1 cellular context compared by ENCODE assay signal in the genomic region with DNA sequence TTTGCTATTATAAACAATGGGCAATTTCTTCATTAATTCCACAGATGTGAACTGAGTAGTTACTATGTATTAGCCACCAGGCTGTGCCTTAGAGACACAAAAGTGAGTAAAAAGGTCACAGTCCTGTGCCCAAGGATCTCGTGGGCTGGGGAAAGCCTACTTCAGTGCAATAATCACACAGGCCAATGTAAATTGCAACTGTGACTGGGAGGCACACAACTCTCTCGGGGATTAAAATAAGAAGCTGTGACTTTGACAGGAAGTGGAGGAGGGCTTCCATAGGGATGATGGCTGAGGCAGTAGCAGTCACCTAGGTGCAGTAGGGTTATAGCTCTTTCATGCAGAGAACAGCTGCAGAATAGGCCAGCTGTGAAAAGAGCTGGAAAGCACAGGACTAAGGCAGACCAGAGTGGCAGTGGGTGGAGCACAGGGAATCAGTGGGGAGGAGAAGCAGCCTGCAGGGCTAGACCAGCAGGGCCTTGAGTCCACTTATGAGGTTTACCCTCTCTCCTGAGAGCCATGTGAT.
TF ChIP-seq lines count a peak whose summit lies in the region.

No MANE protein-coding gene starts in this region.

TF ChIP-seq in GM23338, 12 proteins besides CTCF, POLR2A, EP300 and RAD21 (continued from another document):
- TF ChIP-seq ZNF462 (CRISPR knock-in tag; IDR thresholded peaks at IDR 0.05) (no peak), CREB1 (CRISPR knock-in tag; IDR thresholded peaks at IDR 0.05; ENCODE audit: low read depth) (no peak), EZH2 (IDR thresholded peaks at IDR 0.05; ENCODE audit: low read depth, unreplicated experiment) (no peak), NANOG (IDR thresholded peaks at IDR 0.05; ENCODE audit: borderline replicate concordance) (no peak)
- TF ChIP-seq, protein P1, sequence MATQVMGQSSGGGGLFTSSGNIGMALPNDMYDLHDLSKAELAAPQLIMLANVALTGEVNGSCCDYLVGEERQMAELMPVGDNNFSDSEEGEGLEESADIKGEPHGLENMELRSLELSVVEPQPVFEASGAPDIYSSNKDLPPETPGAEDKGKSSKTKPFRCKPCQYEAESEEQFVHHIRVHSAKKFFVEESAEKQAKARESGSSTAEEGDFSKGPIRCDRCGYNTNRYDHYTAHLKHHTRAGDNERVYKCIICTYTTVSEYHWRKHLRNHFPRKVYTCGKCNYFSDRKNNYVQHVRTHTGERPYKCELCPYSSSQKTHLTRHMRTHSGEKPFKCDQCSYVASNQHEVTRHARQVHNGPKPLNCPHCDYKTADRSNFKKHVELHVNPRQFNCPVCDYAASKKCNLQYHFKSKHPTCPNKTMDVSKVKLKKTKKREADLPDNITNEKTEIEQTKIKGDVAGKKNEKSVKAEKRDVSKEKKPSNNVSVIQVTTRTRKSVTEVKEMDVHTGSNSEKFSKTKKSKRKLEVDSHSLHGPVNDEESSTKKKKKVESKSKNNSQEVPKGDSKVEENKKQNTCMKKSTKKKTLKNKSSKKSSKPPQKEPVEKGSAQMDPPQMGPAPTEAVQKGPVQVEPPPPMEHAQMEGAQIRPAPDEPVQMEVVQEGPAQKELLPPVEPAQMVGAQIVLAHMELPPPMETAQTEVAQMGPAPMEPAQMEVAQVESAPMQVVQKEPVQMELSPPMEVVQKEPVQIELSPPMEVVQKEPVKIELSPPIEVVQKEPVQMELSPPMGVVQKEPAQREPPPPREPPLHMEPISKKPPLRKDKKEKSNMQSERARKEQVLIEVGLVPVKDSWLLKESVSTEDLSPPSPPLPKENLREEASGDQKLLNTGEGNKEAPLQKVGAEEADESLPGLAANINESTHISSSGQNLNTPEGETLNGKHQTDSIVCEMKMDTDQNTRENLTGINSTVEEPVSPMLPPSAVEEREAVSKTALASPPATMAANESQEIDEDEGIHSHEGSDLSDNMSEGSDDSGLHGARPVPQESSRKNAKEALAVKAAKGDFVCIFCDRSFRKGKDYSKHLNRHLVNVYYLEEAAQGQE (IDR thresholded peaks at IDR 0.05; ENCODE audit: unreplicated experiment) = no peak
TF ChIP-seq in GM23338: peak in this region for 0.
